In the genomic region with DNA sequence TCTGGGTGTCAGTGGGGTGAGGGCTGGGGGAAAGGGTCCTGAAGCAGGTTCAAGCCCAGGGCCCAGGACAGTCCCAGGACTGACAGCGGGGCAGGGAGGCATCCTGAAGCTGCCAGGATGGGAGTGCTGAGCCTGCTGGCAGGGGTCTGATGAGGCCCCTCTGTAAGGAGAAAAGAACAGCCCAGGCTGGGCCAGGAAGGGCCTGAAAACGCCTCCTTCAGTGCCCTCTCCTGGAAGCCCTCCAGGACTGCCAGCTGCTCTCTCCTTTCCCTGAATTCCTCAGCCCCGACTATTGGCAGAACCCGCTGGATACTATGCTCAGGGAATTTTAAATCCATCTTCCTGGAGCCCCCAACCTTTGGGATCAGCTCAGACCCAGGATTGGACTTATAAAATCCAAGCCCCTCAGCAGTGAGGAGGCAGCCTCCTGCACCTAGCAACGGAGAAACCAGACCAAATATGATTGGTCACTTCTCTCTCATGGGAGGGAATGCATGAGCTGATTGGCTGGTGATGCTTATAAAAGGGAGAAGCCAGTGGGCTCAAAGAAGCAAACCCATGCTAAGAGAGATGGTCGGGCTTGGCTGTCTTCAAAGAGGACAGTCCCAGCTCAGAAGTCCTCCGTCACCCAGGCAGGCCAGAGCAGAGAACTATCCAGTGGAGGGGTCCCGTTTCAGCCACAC, we compare ENCODE assay signal across 11 cellular contexts.
DNase-seq lines count a peak whose midpoint lies in the region; ATAC-seq, FAIRE-seq and TF ChIP-seq lines count a peak whose summit lies in the region.
"Had no signal": no experiment of that assay in that cellular context is flagged by ENCODE, and none has a peak within 500 bp of the region (broad histone marks: within the 10 kb centered on the region; RNA-seq: fewer than 3 reads in every experiment).

No MANE protein-coding gene starts in this region.

- no peak overlapping the region for H3K9ac ChIP-seq in SK-N-SH

- no peaks in the 10 kb centered on the region for H3K79me2 ChIP-seq in SK-N-SH (ENCODE audit: insufficient read depth)

- peaks cover 14% of the 10 kb centered on the region; the same call in 1 of the 2 replicates for H3K27me3 ChIP-seq in SK-N-SH (ENCODE audit: insufficient read depth)

- DNase-seq in NCI-H1436 (lab: John Stamatoyannopoulos, UW) (peak; percentile 16), NCI-H1436 treated with DMSO at 0.1 percent for 48 hours (lab: John Stamatoyannopoulos, UW) (no peak), GM18507 (ENCODE audit: extremely low spot score, insufficient read length, low read depth) (peak; percentile 29), SK-N-SH (peak; percentile 79), iris pigment epithelial cell (ENCODE audit: low read depth) (peak; percentile 54), HCEC 1CT (no peak), ureter (ENCODE audit: low spot score) (no peak)
- DNase-seq: activated T-cell treated with anti-CD3 and anti-CD28 coated beads, Interleukin-2, amount 50 U/mL, for 24 hours; heart right ventricle had no signal

- POLR2A ChIA-PET in SK-N-SH (lab: Yijun Ruan, JAX), result no interaction called here

- 46% methylated on average over 6 of the region's 8 CpGs for WGBS in SK-N-SH (ENCODE audit: low lambda C conversion rate)

- H3K27ac ChIP-seq in SK-N-SH (ENCODE audit: low read depth in 2 of 2, low read length in 1 of 2), result no peak overlapping the region
- H3K27ac ChIP-seq: heart right ventricle had no signal

- no peak for TF ChIP-seq EP300 in SK-N-SH (IDR thresholded peaks at IDR 0.05; ENCODE audit: borderline replicate concordance in 1 of 2, low read depth in 1 of 2, low read length in 1 of 2)

- no peak overlapping the region for H3K4me3 ChIP-seq in SK-N-SH (ENCODE audit: low read depth in 2 of 2, low read length in 1 of 2)
- H3K4me3 ChIP-seq: heart right ventricle had no signal

- peaks cover 5 to 16% of the 10 kb centered on the region in 2 experiments; a peak in 2 of 4 replicates for H3K4me1 ChIP-seq in SK-N-SH (ENCODE audit: control insufficient read depth in 1 of 2, insufficient read depth in 2 of 2, low read depth in 1 of 2, low read length in 1 of 2)
- H3K4me1 ChIP-seq: heart right ventricle had no signal

- FAIRE-seq in GM18507 (lab: Jason Lieb, UNC), result no peak
- FAIRE-seq: TTC549 had no signal

- no peak for TF ChIP-seq RAD21 in SK-N-SH (IDR thresholded peaks at IDR 0.05; ENCODE audit: low read length)

- H4K20me1 ChIP-seq in SK-N-SH (ENCODE audit: insufficient read depth), result no peaks in the 10 kb centered on the region

- no peak overlapping the region for H3K4me2 ChIP-seq in SK-N-SH

- no peaks in the 10 kb centered on the region for H3K9me2 ChIP-seq in SK-N-SH

- H3K36me3 ChIP-seq in SK-N-SH (replicated peaks in 1 of 2; ENCODE audit: control insufficient read depth in 1 of 2, insufficient read depth in 2 of 2, low read length in 1 of 2), result no peaks in the 10 kb centered on the region
- H3K36me3 ChIP-seq: heart right ventricle had no signal

- no peaks in the 10 kb centered on the region for H3K9me3 ChIP-seq in SK-N-SH
- H3K9me3 ChIP-seq: heart right ventricle had no signal

- H2AFZ ChIP-seq in SK-N-SH (ENCODE audit: low read depth), result no peak overlapping the region

- no peak for ATAC-seq in GM18909 (IDR thresholded peaks at IDR 0.05; ENCODE audit: poor library complexity, unreplicated experiment)
- ATAC-seq: heart right ventricle had no signal

- CTCF ChIA-PET in SK-N-SH (lab: Yijun Ruan, JAX), result interaction anchor here (1.1 to 3.1 kb wide), 4 partner anchors 14 to 293 kb away, joined by 4 to 30 read pairs (median 6); a partner anchor contains a TSS

- no peaks in the 10 kb centered on the region for H3F3A ChIP-seq in SK-N-SH (replicated peaks; ENCODE audit: insufficient read depth)

- no peak for TF ChIP-seq CTCF in SK-N-SH (IDR thresholded peaks at IDR 0.05)

TF ChIP-seq in SK-N-SH, 30 proteins besides CTCF, POLR2A, EP300 and RAD21:
- TF ChIP-seq FOXJ3 (CRISPR knock-in tag; IDR thresholded peaks at IDR 0.05) (no peak), RFX5 (IDR thresholded peaks at IDR 0.05; ENCODE audit: low read length) (peak; percentile 99)

Comparison
In these comparisons a context has a peak if more than half of its experiments do, and no peak if none do; other contexts are left out.
1. DNase-seq: peak in NCI-H1436 (single experiment), GM18507 (single experiment), SK-N-SH (single experiment) and iris pigment epithelial cell (single experiment); none in NCI-H1436 treated with DMSO at 0.1 percent for 48 hours (single experiment), HCEC 1CT (single experiment) and ureter (single experiment).